In the genomic region with DNA sequence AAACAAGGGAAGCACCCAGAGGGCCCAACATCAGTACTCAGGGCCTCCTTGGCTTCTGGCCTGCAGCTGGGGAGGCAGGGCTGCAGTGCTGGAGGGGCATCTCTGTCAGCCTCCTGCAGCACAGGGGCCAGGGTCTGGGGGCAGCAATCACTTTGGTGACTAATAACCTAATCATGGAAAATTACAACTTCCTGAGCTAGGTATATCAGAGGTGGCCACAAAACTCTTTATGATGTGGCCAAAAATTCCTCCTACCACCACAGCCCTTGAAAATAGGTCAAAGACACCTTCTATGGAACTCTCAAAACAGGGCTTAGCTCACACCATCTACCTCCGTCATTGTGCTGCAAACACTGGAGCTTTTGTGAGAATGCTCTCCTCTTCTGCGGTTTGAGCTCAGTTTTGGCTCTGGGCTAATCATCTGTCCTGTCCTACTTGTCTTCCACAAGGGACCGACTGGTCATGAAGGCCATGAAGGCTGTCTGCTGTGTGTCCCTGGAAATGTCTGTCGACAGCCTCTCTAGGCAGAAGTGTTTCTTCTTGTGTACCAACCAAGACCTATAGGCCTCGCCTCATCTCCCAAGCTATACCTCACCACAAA, we compare ENCODE assay signal across 12 cellular contexts. TPM values are rescaled to one million over a fixed set of nuclear protein-coding genes. Genes with fewer than 3 reads are reported as not detected.
DNase-seq lines count a peak whose midpoint lies in the region; ATAC-seq and TF ChIP-seq lines count a peak whose summit lies in the region.
"Had no signal": no experiment of that assay in that cellular context is flagged by ENCODE, and none has a peak within 500 bp of the region (broad histone marks: within the 10 kb centered on the region; RNA-seq: fewer than 3 reads in every experiment).

No MANE protein-coding gene starts in this region.

- H3K14ac ChIP-seq in mesenchymal stem cell (ENCODE audit: low read length in 2 of 2) (no peak overlapping the region), trophoblast cell (ENCODE audit: low read length) (no peak overlapping the region)

- H4K12ac ChIP-seq in trophoblast cell (ENCODE audit: low read depth, low read length) = no peak overlapping the region

- WGBS in mesenchymal stem cell = over 99% methylated on average over 4 of the region's 5 CpGs
- WGBS in trophoblast cell (ENCODE audit: extremely low coverage, insufficient coverage, insufficient read length) = no CpG with 5 or more reads among the region's 5 CpGs

- H3K36me3 Mint-ChIP-seq in CD4-positive, alpha-beta T cell (ENCODE audit: low read depth) = no peaks in the 10 kb centered on the region
- peaks cover 0 to 1% of the 10 kb centered on the region in 2 donors for H3K36me3 Mint-ChIP-seq in activated T-cell treated with anti-CD3 and anti-CD28 coated beads, Interleukin-2, amount 50 U/mL, for 72 hours (ENCODE audit: insufficient read depth in 2 of 2)

- H2AFZ ChIP-seq in mesenchymal stem cell (ENCODE audit: low read depth, low read length) (no peak overlapping the region), trophoblast cell (ENCODE audit: insufficient read depth, low read length, poor library complexity) (no peak overlapping the region)

- POLR2A ChIA-PET in CD4-positive, alpha-beta T cell (lab: Charles Lee) = interaction anchor here (0.9 to 1.0 kb wide), 2 partner anchors 8 to 12 kb away, joined by 4 to 6 read pairs; no protein-coding TSS in a partner anchor
- POLR2A ChIA-PET in Panc1 (lab: Charles Lee) = no interaction called here

- no peaks in the 10 kb centered on the region for H3K79me2 ChIP-seq in trophoblast cell (ENCODE audit: control insufficient read depth, insufficient read depth, low read length, poor library complexity)

- H4K8ac ChIP-seq in mesenchymal stem cell (ENCODE audit: low read length) (no peak overlapping the region), trophoblast cell (ENCODE audit: low read depth, low read length) (no peak overlapping the region)

- peaks cover 72% of the 10 kb centered on the region for H3K4me1 Mint-ChIP-seq in CD4-positive, alpha-beta T cell (ENCODE audit: low read depth)
- H3K4me1 Mint-ChIP-seq in activated T-cell treated with anti-CD3 and anti-CD28 coated beads, Interleukin-2, amount 50 U/mL, for 72 hours (ENCODE audit: low read depth) = peaks cover 90% of the 10 kb centered on the region
- H3K4me1 Mint-ChIP-seq: nephron progenitor cell had no signal

- H3K4me3 ChIP-seq in Panc1 (ENCODE audit: low read depth in 2 of 2, low read length in 2 of 2) (no peak overlapping the region), mesenchymal stem cell (ENCODE audit: insufficient read depth in 1 of 2, low read depth in 1 of 2, low read length in 2 of 2) (no peak overlapping the region), trophoblast cell (ENCODE audit: low read depth, low read length) (no peak overlapping the region)

- no peaks in the 10 kb centered on the region for H3K27me3 Mint-ChIP-seq in CD4-positive, alpha-beta T cell
- H3K27me3 Mint-ChIP-seq in activated T-cell treated with anti-CD3 and anti-CD28 coated beads, Interleukin-2, amount 50 U/mL, for 72 hours (ENCODE audit: low read depth) = no peaks in the 10 kb centered on the region

- intact Hi-C loops in CD4-positive, alpha-beta T cell (cut with DNase I, micrococcal nuclease) = loop anchor here in 1 of 2 experiments (2.0 kb wide), 1 partner anchor 37 kb away; no protein-coding TSS in a partner anchor
- intact Hi-C loops in Panc1 (cut with micrococcal nuclease; ENCODE audit: unreplicated experiment) = no loop called here

- H3K23ac ChIP-seq in mesenchymal stem cell (ENCODE audit: low read length in 2 of 2) (no peak overlapping the region), trophoblast cell (ENCODE audit: low read length) (no peak overlapping the region)

- no TSS peak for BruUV-seq in Panc1 (replicated peaks; lab: Mats Ljungman, UMichigan)

- peak overlapping the region; percentile 66 for H3K27ac ChIP-seq in CD4-positive, alpha-beta T cell (ENCODE audit: low read depth, low read length)
- H3K27ac ChIP-seq in Panc1 (ENCODE audit: low read length) (no peak overlapping the region), mesenchymal stem cell (ENCODE audit: low read length, poor library complexity, severe bottlenecking) (no peak overlapping the region), trophoblast cell (ENCODE audit: low read depth, low read length) (no peak overlapping the region)
- H3K27ac ChIP-seq: C4-2B had no signal

- no peak overlapping the region for H3K4me2 ChIP-seq in mesenchymal stem cell (ENCODE audit: low read length, poor library complexity, severe bottlenecking)
- H3K4me2 ChIP-seq in trophoblast cell (ENCODE audit: low read length) = no peak overlapping the region

- H2AK5ac ChIP-seq in mesenchymal stem cell (ENCODE audit: low read length, severe bottlenecking) (no peak overlapping the region), trophoblast cell (ENCODE audit: low read length) (no peak overlapping the region)

- no peak for TF ChIP-seq CTCF in CD4-positive, alpha-beta T cell (IDR thresholded peaks at IDR 0.05)
- no peak for TF ChIP-seq CTCF in Panc1 (IDR thresholded peaks at IDR 0.05)

- H2BK120ac ChIP-seq in mesenchymal stem cell (ENCODE audit: low read depth, low read length) (no peak overlapping the region), trophoblast cell (ENCODE audit: insufficient read depth, low read length, poor library complexity) (no peak overlapping the region)

- H2BK5ac ChIP-seq in mesenchymal stem cell (ENCODE audit: low read depth, low read length, poor library complexity, severe bottlenecking) = no peak overlapping the region
- H2BK5ac ChIP-seq in trophoblast cell (ENCODE audit: low read depth, low read length, poor library complexity) = no peak overlapping the region

- peaks cover 2% of the 10 kb centered on the region; the same call in 1 of the 2 replicates for H3K4me1 ChIP-seq in Panc1 (ENCODE audit: control insufficient read depth, insufficient read depth, low read length)
- H3K4me1 ChIP-seq in mesenchymal stem cell (ENCODE audit: control insufficient read depth, insufficient read depth, low read depth, low read length) = peaks cover 15% of the 10 kb centered on the region
- H3K4me1 ChIP-seq in trophoblast cell (ENCODE audit: control insufficient read depth in 1 of 2, insufficient read depth in 2 of 2, low read length in 2 of 2) = no peaks in the 10 kb centered on the region

- H3K79me1 ChIP-seq in mesenchymal stem cell (replicated peaks; ENCODE audit: low read length, poor library complexity, severe bottlenecking) (no peaks in the 10 kb centered on the region), trophoblast cell (ENCODE audit: low read length) (no peaks in the 10 kb centered on the region)

- H2BK15ac ChIP-seq in mesenchymal stem cell (ENCODE audit: low read depth, poor library complexity, severe bottlenecking) = peak overlapping the region; percentile 44

- ATAC-seq in CD4-positive, alpha-beta T cell (ENCODE audit: poor library complexity) = peak; percentile 41
- ATAC-seq in Panc1 = 0 out of 2 replicates have a peak, but pooled peaks have one; percentile 22
- ATAC-seq in activated T-cell treated with anti-CD3 and anti-CD28 coated beads, Interleukin-2, amount 50 U/mL, for 72 hours (replicated peaks in 1 of 2) = peak; percentile 6 to 10
- ATAC-seq in HG03159 (IDR thresholded peaks at IDR 0.05; ENCODE audit: unreplicated experiment) = no peak

- H3K36me3 ChIP-seq in Panc1 (ENCODE audit: control insufficient read depth, insufficient read depth, low read length) (no peaks in the 10 kb centered on the region), mesenchymal stem cell (ENCODE audit: control insufficient read depth in 1 of 2, insufficient read depth in 2 of 2, low read depth in 1 of 2, low read length in 2 of 2) (no peaks in the 10 kb centered on the region), trophoblast cell (ENCODE audit: control insufficient read depth in 1 of 2, insufficient read depth in 2 of 2, low read length in 2 of 2) (no peaks in the 10 kb centered on the region)

- no peaks in the 10 kb centered on the region for H3K9me3 Mint-ChIP-seq in CD4-positive, alpha-beta T cell
- no peaks in the 10 kb centered on the region for H3K9me3 Mint-ChIP-seq in activated T-cell treated with anti-CD3 and anti-CD28 coated beads, Interleukin-2, amount 50 U/mL, for 72 hours
- H3K9me3 Mint-ChIP-seq: nephron progenitor cell had no signal

- peak in 2 of 10 experiments; percentile 18 to 27 for DNase-seq in CD4-positive, alpha-beta T cell
- no peak for DNase-seq in Panc1 (ENCODE audit: low read depth, low spot score)
- peak; percentile 57 to 61 for DNase-seq in activated T-cell treated with anti-CD3 and anti-CD28 coated beads, Interleukin-2, amount 50 U/mL, for 72 hours
- DNase-seq in mesenchymal stem cell = no peak
- DNase-seq in trophoblast cell = no peak
- DNase-seq in SW 1271 (lab: John Stamatoyannopoulos, UW) = no peak
- no peak for DNase-seq in HK-2 (ENCODE audit: unreplicated experiment)
- DNase-seq: NCI-H510A treated with DMSO at 0.1 percent for 48 hours, nephron progenitor cell had no signal

- peak overlapping the region; percentile 81 for H3K27ac Mint-ChIP-seq in CD4-positive, alpha-beta T cell
- H3K27ac Mint-ChIP-seq in activated T-cell treated with anti-CD3 and anti-CD28 coated beads, Interleukin-2, amount 50 U/mL, for 72 hours = peak overlapping the region; percentile 33
- H3K27ac Mint-ChIP-seq: nephron progenitor cell had no signal

- CTCF ChIA-PET in CD4-positive, alpha-beta T cell (lab: Charles Lee) = interaction anchor here (0.7 to 1.6 kb wide), 2 partner anchors 39 to 158 kb away, joined by 3 to 4 read pairs; no protein-coding TSS in a partner anchor
- CTCF ChIA-PET in Panc1 (lab: Charles Lee) = no interaction called here

- peak overlapping the region; percentile 47 for H4K91ac ChIP-seq in mesenchymal stem cell (ENCODE audit: low read length)
- H4K91ac ChIP-seq in trophoblast cell (ENCODE audit: low read depth, low read length) = no peak overlapping the region

- H3K9ac ChIP-seq in mesenchymal stem cell (ENCODE audit: low read length) (no peak overlapping the region), trophoblast cell (ENCODE audit: low read length) (no peak overlapping the region)

- no peaks in the 10 kb centered on the region for H3K9me3 ChIP-seq in CD4-positive, alpha-beta T cell (ENCODE audit: control insufficient read depth, low read length)
- no peaks in the 10 kb centered on the region for H3K9me3 ChIP-seq in Panc1 (ENCODE audit: control insufficient read depth, insufficient read depth, low read depth, low read length)
- no peaks in the 10 kb centered on the region for H3K9me3 ChIP-seq in mesenchymal stem cell (ENCODE audit: control insufficient read depth, low read length)
- no peaks in the 10 kb centered on the region for H3K9me3 ChIP-seq in trophoblast cell (ENCODE audit: insufficient read depth, low read depth, low read length)

- peak overlapping the region; percentile 55 to 93 for H2BK12ac ChIP-seq in mesenchymal stem cell (ENCODE audit: low read length in 2 of 2)
- no peak overlapping the region for H2BK12ac ChIP-seq in trophoblast cell (ENCODE audit: low read length)

- in situ Hi-C loops in Panc1 (cut with HindIII; ENCODE audit: low pct_unique_long_range_greater_than_20kb, low sequenced_read_pairs) = no loop called here

- H3K4ac ChIP-seq in mesenchymal stem cell (ENCODE audit: low read depth in 1 of 2, low read length in 2 of 2) = no peak overlapping the region
- no peak overlapping the region for H3K4ac ChIP-seq in trophoblast cell (ENCODE audit: low read depth, low read length)

- peak overlapping the region; percentile 13 for H3K4me3 Mint-ChIP-seq in CD4-positive, alpha-beta T cell
- H3K4me3 Mint-ChIP-seq in activated T-cell treated with anti-CD3 and anti-CD28 coated beads, Interleukin-2, amount 50 U/mL, for 72 hours = peak overlapping the region; percentile 51 to 64
- H3K4me3 Mint-ChIP-seq: nephron progenitor cell had no signal

- no peaks in the 10 kb centered on the region for H3K27me3 ChIP-seq in CD4-positive, alpha-beta T cell (ENCODE audit: control insufficient read depth, insufficient read depth, low read length)
- H3K27me3 ChIP-seq in Panc1 (ENCODE audit: control insufficient read depth, insufficient read depth, low read length) = no peaks in the 10 kb centered on the region; the same call in 1 of the 2 replicates
- no peaks in the 10 kb centered on the region for H3K27me3 ChIP-seq in mesenchymal stem cell (ENCODE audit: control insufficient read depth in 1 of 2, insufficient read depth in 1 of 2, low read length in 2 of 2)
- H3K27me3 ChIP-seq in trophoblast cell (ENCODE audit: insufficient read depth, low read length) = no peaks in the 10 kb centered on the region

- H3K18ac ChIP-seq in mesenchymal stem cell (ENCODE audit: low read depth in 1 of 2, low read length in 2 of 2) (peak overlapping the region in 1 of 2 experiments; percentile 54), trophoblast cell (ENCODE audit: low read length) (no peak overlapping the region)

RNA-seq across cellular contexts. Expression of a gene that starts 28.6 kb away (rescaled TPM):
- not detected for total RNA-seq in CD4-positive, alpha-beta T cell
- total RNA-seq in Panc1 (2021; ENCODE audit: unreplicated experiment) = not detected
- polyA plus RNA-seq in Panc1 (2012; ENCODE audit: insufficient read length) = not detected
- total RNA-seq in activated T-cell treated with anti-CD3 and anti-CD28 coated beads, Interleukin-2, amount 50 U/mL, for 72 hours = 10 to 100 TPM; 31.1 to 50.7 TPM
- not detected for polyA plus RNA-seq in mesenchymal stem cell (2013, experiment 1 of 2)
- polyA plus RNA-seq in mesenchymal stem cell (2013, experiment 2 of 2) = not detected
- not detected in 2 replicates for polyA plus RNA-seq in trophoblast cell (2013)

RNA-seq across cellular contexts. Expression of a gene that starts 41.7 kb away (rescaled TPM):
- total RNA-seq in CD4-positive, alpha-beta T cell = not detected
- total RNA-seq in Panc1 (2021; ENCODE audit: unreplicated experiment) = not detected
- polyA plus RNA-seq in Panc1 (2012; ENCODE audit: insufficient read length) = not detected
- 1 to 10 TPM; 6.2 to 8.9 TPM for total RNA-seq in activated T-cell treated with anti-CD3 and anti-CD28 coated beads, Interleukin-2, amount 50 U/mL, for 72 hours
- not detected for polyA plus RNA-seq in mesenchymal stem cell (2013, experiment 1 of 2)
- not detected for polyA plus RNA-seq in mesenchymal stem cell (2013, experiment 2 of 2)
- polyA plus RNA-seq in trophoblast cell (2013) = not detected in 2 replicates
- total RNA-seq: H4 had no signal

Comparison
In these comparisons a context has a peak if more than half of its experiments do, and no peak if none do; other contexts are left out.
1. DNase-seq: peak in activated T-cell treated with anti-CD3 and anti-CD28 coated beads, Interleukin-2, amount 50 U/mL, for 72 hours (2 of 2); none in Panc1 (single experiment), mesenchymal stem cell (single experiment), trophoblast cell (0 of 2), SW 1271 (0 of 2) and HK-2 (single experiment).
2. RNA of a gene that starts 28.6 kb away (total RNA-seq): 31.1 to 50.7 TPM in activated T-cell treated with anti-CD3 and anti-CD28 coated beads, Interleukin-2, amount 50 U/mL, for 72 hours; not detected in Panc1 (single experiment) and not detected in CD4-positive, alpha-beta T cell; every median in the first group is over 10 times any median in the second.